In genomic region chr13:111282425-111282824, GRCh38 we compare ENCODE assay signal across 14 cellular contexts. TPM values are rescaled to one million over a fixed set of nuclear protein-coding genes. Genes with fewer than 3 reads are reported as not detected.
DNase-seq lines count a peak whose midpoint lies in the region; ATAC-seq and TF ChIP-seq lines count a peak whose summit lies in the region.
"Had no signal": no experiment of that assay in that cellular context is flagged by ENCODE, and none has a peak within 500 bp of the region (broad histone marks: within the 10 kb centered on the region; RNA-seq: fewer than 3 reads in every experiment).

No MANE protein-coding gene starts in this region.

- H3K4me3 Mint-ChIP-seq in nephron = no peak overlapping the region
- H3K4me3 Mint-ChIP-seq: activated CD4-positive, alpha-beta T cell treated with anti-CD3 and anti-CD28 coated beads, Interleukin-2, amount 10 ng/mL, durations not matched to agents 24 days and 14 days; brain had no signal

- H3K27me3 Mint-ChIP-seq in nephron (ENCODE audit: low read depth) = no peaks in the 10 kb centered on the region
- H3K27me3 Mint-ChIP-seq: activated CD4-positive, alpha-beta T cell treated with anti-CD3 and anti-CD28 coated beads, Interleukin-2, amount 10 ng/mL, durations not matched to agents 24 days and 14 days; brain had no signal

- TF ChIP-seq CTCF in epithelial cell of esophagus (IDR thresholded peaks at IDR 0.05; ENCODE audit: insufficient read depth, low read depth, low read length, missing control alignments) (no peak), nephron (IDR thresholded peaks at IDR 0.05; ENCODE audit: unreplicated experiment in 3 of 3) (no peak)

- H3K9me3 Mint-ChIP-seq in nephron = no peaks in the 10 kb centered on the region
- H3K9me3 Mint-ChIP-seq: activated CD4-positive, alpha-beta T cell treated with anti-CD3 and anti-CD28 coated beads, Interleukin-2, amount 10 ng/mL, durations not matched to agents 24 days and 14 days; brain had no signal

- peak overlapping the region in 2 of 3 experiments; percentile 93 to 95 for H3K27ac Mint-ChIP-seq in nephron
- H3K27ac Mint-ChIP-seq: activated CD4-positive, alpha-beta T cell treated with anti-CD3 and anti-CD28 coated beads, Interleukin-2, amount 10 ng/mL, durations not matched to agents 24 days and 14 days had no signal

- H3K4me1 Mint-ChIP-seq in nephron = peaks cover 51% of the 10 kb centered on the region

- ATAC-seq in Right ventricle myocardium superior (ENCODE audit: poor library complexity) (peak; percentile 47), left cardiac atrium (no peak), GM21526 (IDR thresholded peaks at IDR 0.05; ENCODE audit: low FRiP score, unreplicated experiment) (no peak), GM18868 (IDR thresholded peaks at IDR 0.05; ENCODE audit: unreplicated experiment) (no peak)
- ATAC-seq: A549, mucosa of descending colon had no signal

- H3K4me3 ChIP-seq in epithelial cell of esophagus (ENCODE audit: low read length) = no peak overlapping the region
- H3K4me3 ChIP-seq: A549, mucosa of descending colon, skin epidermis had no signal

- intact Hi-C loops in Right ventricle myocardium superior (cut with DNase I) = no loop called here
- intact Hi-C loops in left cardiac atrium (cut with DNase I) = loop anchor here in 1 of 2 donors (5.0 to 10.0 kb wide), 2 partner anchors 35 to 58 kb away; no protein-coding TSS in a partner anchor

- peaks cover 74% of the 10 kb centered on the region for H3K36me3 Mint-ChIP-seq in nephron (ENCODE audit: low read depth)

- no peak for DNase-seq in Right ventricle myocardium superior
- no peak for DNase-seq in left cardiac atrium
- peak; percentile 46 for DNase-seq in epithelial cell of esophagus (ENCODE audit: low read depth)
- peak; percentile 54 for DNase-seq in ureter (ENCODE audit: low spot score)
- no peak for DNase-seq in amniotic stem cell (lab: John Stamatoyannopoulos, UW)
- DNase-seq: activated CD4-positive, alpha-beta T cell treated with anti-CD3 and anti-CD28 coated beads, Interleukin-2, amount 10 ng/mL, durations not matched to agents 24 days and 14 days; mucosa of descending colon had no signal

RNA-seq across cellular contexts. Expression of gene TEX29, which starts 38.0 kb away (rescaled TPM):
- total RNA-seq in Right ventricle myocardium superior = not detected
- under 1 TPM in 1 of 2 donors, not detected in 1; 0.41 TPM for total RNA-seq in left cardiac atrium
- not detected for total RNA-seq in ureter
- total RNA-seq: OCI-LY7 had no signal

Comparison
In these comparisons a context has a peak if more than half of its experiments do, and no peak if none do; other contexts are left out.
1. DNase-seq: peak in epithelial cell of esophagus (single experiment) and ureter (single experiment); none in Right ventricle myocardium superior (single experiment), left cardiac atrium (single experiment) and amniotic stem cell (single experiment).